24 cellular contexts compared by ENCODE assay signal in genomic region chr12:52263761-52264434, GRCh38. TPM values are rescaled to one million over a fixed set of nuclear protein-coding genes. Genes with fewer than 3 reads are reported as not detected.
"Had no signal": no experiment of that assay in that cellular context is flagged by ENCODE, and none has a peak within 500 bp of the region (broad histone marks: within the 10 kb centered on the region; RNA-seq: fewer than 3 reads in every experiment).

No MANE protein-coding gene starts in this region.

- H3K27me3 ChIP-seq: adrenal gland had no signal

- ATAC-seq: activated T-helper 17 cell treated with anti-CD3 and anti-CD28 coated beads, Interleukin-2, amount 50 U/mL, for 72 hours had no signal

- H3K36me3 ChIP-seq: adrenal gland had no signal

- H3K27ac ChIP-seq: adrenal gland had no signal

- H3K4me3 ChIP-seq: adrenal gland had no signal

- H3K9me3 ChIP-seq: adrenal gland had no signal

- DNase-seq: activated B cell treated with CpG ODN at 0.5 μM for 24 hours; activated CD4-positive, alpha-beta memory T cell treated with anti-CD3 and anti-CD28 coated beads for 36 hours; activated CD4-positive, alpha-beta T cell treated with anti-CD3 and anti-CD28 coated beads for 1 hour; activated CD4-positive, alpha-beta T cell treated with anti-CD3 and anti-CD28 coated beads, Interleukin-2, amount 10 ng/mL, durations not matched to agents 7 days and 5 days; activated CD8-positive, alpha-beta memory T cell treated with anti-CD3 and anti-CD28 coated beads for 24 hours; activated gamma-delta T cell; activated naive CD8-positive, alpha-beta T cell treated with anti-CD3 and anti-CD28 coated beads, Interleukin-2, amount 10 ng/mL, durations not matched to agents 7 days and 5 days; activated T-cell treated with anti-CD3 and anti-CD28 coated beads for 4 hours; activated T-cell treated with anti-CD3 and anti-CD28 coated beads, Interleukin-2, amount 50 U/mL, for 48 hours; adrenal gland; KBM-7; NCI-H1092; NCI-H1417; NCI-H1694; NCI-H2029; NCI-H2107; NCI-H510A treated with DMSO at 0.1 percent for 48 hours; NCI-H69; SHP77 treated with DMSO at 0.1 percent for 48 hours; T-helper 2 cell; T1000 had no signal

RNA-seq across cellular contexts. Expression of gene KRT86, which starts 10.5 kb away (rescaled TPM):
- total RNA-seq: activated B cell treated with CpG ODN at 0.5 μM for 24 hours; activated CD4-positive, alpha-beta T cell treated with anti-CD3 and anti-CD28 coated beads, Interleukin-2, amount 10 ng/mL, durations not matched to agents 7 days and 5 days; cardiac septum; SK-MEL-5 had no signal

RNA-seq across cellular contexts. Expression of gene KRT81, which starts 27.4 kb away (rescaled TPM):
- total RNA-seq: activated B cell treated with CpG ODN at 0.5 μM for 24 hours; activated CD4-positive, alpha-beta memory T cell treated with anti-CD3 and anti-CD28 coated beads for 36 hours; activated CD4-positive, alpha-beta T cell treated with anti-CD3 and anti-CD28 coated beads, Interleukin-2, amount 10 ng/mL, durations not matched to agents 7 days and 5 days; activated naive CD8-positive, alpha-beta T cell treated with anti-CD3 and anti-CD28 coated beads, Interleukin-2, amount 10 ng/mL, durations not matched to agents 7 days and 5 days; activated T-helper 17 cell treated with anti-CD3 and anti-CD28 coated beads, Interleukin-2, amount 50 U/mL, for 72 hours; cardiac septum had no signal
- polyA plus RNA-seq: adrenal gland had no signal

RNA-seq across cellular contexts. Expression of gene KRT7, which starts 30.9 kb away (rescaled TPM):
- total RNA-seq: SK-MEL-5 had no signal

RNA-seq across cellular contexts. Expression of gene KRT83, which starts 57.3 kb away (rescaled TPM):
- total RNA-seq: activated B cell treated with CpG ODN at 0.5 μM for 24 hours; activated CD4-positive, alpha-beta memory T cell treated with anti-CD3 and anti-CD28 coated beads for 36 hours; activated CD4-positive, alpha-beta T cell treated with anti-CD3 and anti-CD28 coated beads, Interleukin-2, amount 10 ng/mL, durations not matched to agents 7 days and 5 days; activated naive CD8-positive, alpha-beta T cell treated with anti-CD3 and anti-CD28 coated beads, Interleukin-2, amount 10 ng/mL, durations not matched to agents 7 days and 5 days; activated T-helper 17 cell treated with anti-CD3 and anti-CD28 coated beads, Interleukin-2, amount 50 U/mL, for 72 hours; adrenal gland; cardiac septum; SK-MEL-5 had no signal
- polyA plus RNA-seq: adrenal gland had no signal
